ENCODE assay signal across 11 cellular contexts in the genomic region with DNA sequence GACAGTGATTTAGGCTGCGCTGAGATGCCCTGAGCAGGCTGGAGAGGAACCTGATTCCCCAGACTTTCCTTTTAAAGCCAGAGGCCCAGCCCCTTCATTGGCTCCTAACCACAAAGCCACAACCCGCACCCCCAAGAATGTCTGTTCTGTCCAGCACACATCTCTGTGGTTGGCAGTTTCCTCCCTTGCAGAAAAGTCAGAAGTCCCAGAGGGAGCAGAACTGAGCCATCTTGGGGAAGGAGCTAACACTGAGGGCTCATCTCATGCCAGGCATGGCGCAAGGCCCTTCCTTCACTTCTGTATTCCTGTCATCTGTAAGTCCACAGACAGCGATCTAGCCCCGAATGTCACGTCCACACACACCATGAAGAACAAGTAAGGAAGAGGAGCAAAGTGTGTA.
DNase-seq lines count a peak whose midpoint lies in the region; ATAC-seq and TF ChIP-seq lines count a peak whose summit lies in the region.
"Had no signal": no experiment of that assay in that cellular context is flagged by ENCODE, and none has a peak within 500 bp of the region (broad histone marks: within the 10 kb centered on the region; RNA-seq: fewer than 3 reads in every experiment).

No MANE protein-coding gene starts in this region.

- no peak for ATAC-seq in GM21360 (IDR thresholded peaks at IDR 0.05; ENCODE audit: unreplicated experiment)

- no peaks in the 10 kb centered on the region for H3K9me3 ChIP-seq in Caco-2
- no peaks in the 10 kb centered on the region for H3K9me3 ChIP-seq in esophagus squamous epithelium
- H3K9me3 ChIP-seq: colonic mucosa had no signal

- no peak overlapping the region for H3K27ac ChIP-seq in esophagus squamous epithelium
- H3K27ac ChIP-seq: colonic mucosa had no signal

- no TSS peak for BruUV-seq in Caco-2 (replicated peaks; lab: Mats Ljungman, UMichigan)

- peak; percentile 43 for DNase-seq in AG20443 (ENCODE audit: low spot score)
- peak; percentile 30 for DNase-seq in HFFc6
- DNase-seq in RPMI8226, result peak; percentile 6
- peak; percentile 19 to 21 for DNase-seq in foreskin fibroblast
- DNase-seq in Caco-2, result no peak
- no peak for DNase-seq in esophagus squamous epithelium (lab: John Stamatoyannopoulos, UW)
- DNase-seq in stimulated activated CD4-positive, alpha-beta T cell treated with anti-CD3 and anti-CD28 coated beads, Interleukin-2, amount 100 ng/mL, for 24 hours, result no peak
- DNase-seq: colonic mucosa, NCI-H526 treated with DMSO at 0.1 percent for 48 hours had no signal

- POLR2A ChIA-PET in Caco-2 (lab: Charles Lee), result no interaction called here

- H3K4me3 Mint-ChIP-seq in HFFc6 (no peak overlapping the region), Caco-2 (ENCODE audit: unreplicated experiment) (no peak overlapping the region)

- H3K9me3 Mint-ChIP-seq in HFFc6 (no peaks in the 10 kb centered on the region; the same call in 1 of the 2 replicates), Caco-2 (ENCODE audit: unreplicated experiment) (no peaks in the 10 kb centered on the region)

- TF ChIP-seq POLR2A in esophagus squamous epithelium (IDR thresholded peaks at IDR 0.05), result no peak

- H3K27me3 ChIP-seq in Caco-2 (replicated peaks; ENCODE audit: control insufficient read depth, insufficient read depth, low read length), result peaks cover 1% of the 10 kb centered on the region; the same call in 1 of the 2 replicates
- peaks cover 0 to 45% (median 0%) of the 10 kb centered on the region in 4 donors for H3K27me3 ChIP-seq in esophagus squamous epithelium
- H3K27me3 ChIP-seq: colonic mucosa had no signal

- TF ChIP-seq CTCF in HFFc6 (IDR thresholded peaks at IDR 0.05) (no peak), foreskin fibroblast (IDR thresholded peaks at IDR 0.05; ENCODE audit: low read depth, low read length) (no peak), Caco-2 (IDR thresholded peaks at IDR 0.05; ENCODE audit: insufficient read depth in 1 of 2, low read depth in 1 of 2, low read length in 1 of 2, severe bottlenecking in 1 of 2, unreplicated experiment in 1 of 2) (no peak), esophagus squamous epithelium (IDR thresholded peaks at IDR 0.05) (no peak)

- intact Hi-C loops in Caco-2 (cut with micrococcal nuclease; ENCODE audit: unreplicated experiment), result no loop called here
- intact Hi-C loops in esophagus squamous epithelium (cut with DNase I), result no loop called here

- CTCF ChIA-PET in Caco-2 (lab: Charles Lee), result no interaction called here

- peaks cover 20% of the 10 kb centered on the region for H3K4me1 Mint-ChIP-seq in HFFc6 (ENCODE audit: low read depth)
- H3K4me1 Mint-ChIP-seq in Caco-2 (ENCODE audit: low read depth, unreplicated experiment), result no peaks in the 10 kb centered on the region

- H3K36me3 Mint-ChIP-seq in HFFc6 (ENCODE audit: low read depth) (no peaks in the 10 kb centered on the region), Caco-2 (ENCODE audit: insufficient read depth, unreplicated experiment) (no peaks in the 10 kb centered on the region)

- H3K36me3 ChIP-seq in Caco-2 (ENCODE audit: control insufficient read depth, insufficient read depth, low read length), result no peaks in the 10 kb centered on the region
- H3K36me3 ChIP-seq in esophagus squamous epithelium, result no peaks in the 10 kb centered on the region
- H3K36me3 ChIP-seq: colonic mucosa had no signal

- WGBS in esophagus squamous epithelium, 2 donors, result 56 to 69% methylated on average over 6 of the region's 6 CpGs

- H3K4me3 ChIP-seq in foreskin fibroblast (ENCODE audit: low read depth in 1 of 2, low read length in 2 of 2) (no peak overlapping the region), Caco-2 (ENCODE audit: low read depth, low read length) (no peak overlapping the region), esophagus squamous epithelium (no peak overlapping the region)
- H3K4me3 ChIP-seq: colonic mucosa, lung had no signal

- H3K27ac Mint-ChIP-seq in HFFc6 (no peak overlapping the region), Caco-2 (ENCODE audit: unreplicated experiment) (no peak overlapping the region)

- no peaks in the 10 kb centered on the region for H3K4me1 ChIP-seq in Caco-2
- peaks cover 0 to 9% (median 0%) of the 10 kb centered on the region in 3 donors for H3K4me1 ChIP-seq in esophagus squamous epithelium
- H3K4me1 ChIP-seq: colonic mucosa had no signal

- H3K27me3 Mint-ChIP-seq in HFFc6 (ENCODE audit: insufficient read depth) (peaks cover 37% of the 10 kb centered on the region), Caco-2 (ENCODE audit: insufficient read depth, unreplicated experiment) (peaks cover 6% of the 10 kb centered on the region)

Comparison
In these comparisons a context has a peak if more than half of its experiments do, and no peak if none do; other contexts are left out.
1. DNase-seq: peak in AG20443 (single experiment), HFFc6 (single experiment), RPMI8226 (single experiment) and foreskin fibroblast (2 of 2); none in Caco-2 (0 of 2), esophagus squamous epithelium (single experiment) and stimulated activated CD4-positive, alpha-beta T cell treated with anti-CD3 and anti-CD28 coated beads, Interleukin-2, amount 100 ng/mL, for 24 hours (0 of 2).